ENCODE assay signal across 17 cellular contexts in genomic region chr1:221689138-221689537, GRCh38. TPM values are rescaled to one million over a fixed set of nuclear protein-coding genes. Genes with fewer than 3 reads are reported as not detected.
DNase-seq lines count a peak whose midpoint lies in the region; ATAC-seq, FAIRE-seq and TF ChIP-seq lines count a peak whose summit lies in the region.
"Had no signal": no experiment of that assay in that cellular context is flagged by ENCODE, and none has a peak within 500 bp of the region (broad histone marks: within the 10 kb centered on the region; RNA-seq: fewer than 3 reads in every experiment).

No MANE protein-coding gene starts in this region.

- peaks cover 0 to 6% (median 0%) of the 10 kb centered on the region in 4 donors for H3K9me3 ChIP-seq in esophagus muscularis mucosa
- H3K9me3 ChIP-seq: Caco-2, pancreas, SJCRH30 had no signal

- H3K27me3 ChIP-seq in bronchial epithelial cell (ENCODE audit: control insufficient read depth, insufficient read depth, low read length): no peaks in the 10 kb centered on the region
- no peaks in the 10 kb centered on the region for H3K27me3 ChIP-seq in esophagus muscularis mucosa
- H3K27me3 ChIP-seq: brain microvascular endothelial cell, pancreas, SJCRH30 had no signal

- ATAC-seq in activated CD8-positive, alpha-beta memory T cell treated with anti-CD3 and anti-CD28 coated beads, Interleukin-2, amount 10 ng/mL, durations not matched to agents 7 days and 5 days: peak; percentile 65
- peak; percentile 41 for ATAC-seq in stimulated activated naive CD8-positive, alpha-beta T cell treated with anti-CD3 and anti-CD28 coated beads, Interleukin-15, Interleukin-2, amounts not matched to agents 100 U/mL and 50 U/mL, for 24 hours
- ATAC-seq: pancreas had no signal

- CTCF ChIA-PET in activated CD8-positive, alpha-beta memory T cell treated with anti-CD3 and anti-CD28 coated beads, Interleukin-2, amount 10 ng/mL, durations not matched to agents 7 days and 5 days (lab: Charles Lee): interaction anchor here (1.1 to 1.3 kb wide), 2 partner anchors 10 to 320 kb away, joined by 3 to 4 read pairs; no protein-coding TSS in a partner anchor

- no peak overlapping the region for H3K4me3 Mint-ChIP-seq in activated CD8-positive, alpha-beta memory T cell treated with anti-CD3 and anti-CD28 coated beads, Interleukin-2, amount 10 ng/mL, durations not matched to agents 7 days and 5 days

- TF ChIP-seq EP300 in esophagus muscularis mucosa (IDR thresholded peaks at IDR 0.05): no peak

- peaks cover 2% of the 10 kb centered on the region for H3K9me3 Mint-ChIP-seq in activated CD8-positive, alpha-beta memory T cell treated with anti-CD3 and anti-CD28 coated beads, Interleukin-2, amount 10 ng/mL, durations not matched to agents 7 days and 5 days (ENCODE audit: low read depth)

- H3K4me1 ChIP-seq in esophagus muscularis mucosa: peaks cover 0 to 8% (median 4%) of the 10 kb centered on the region in 4 donors
- H3K4me1 ChIP-seq: Caco-2, pancreas had no signal

- peaks cover 8% of the 10 kb centered on the region for H3K36me3 Mint-ChIP-seq in activated CD8-positive, alpha-beta memory T cell treated with anti-CD3 and anti-CD28 coated beads, Interleukin-2, amount 10 ng/mL, durations not matched to agents 7 days and 5 days

- no peak for DNase-seq in activated CD8-positive, alpha-beta memory T cell treated with anti-CD3 and anti-CD28 coated beads, Interleukin-2, amount 10 ng/mL, durations not matched to agents 7 days and 5 days
- no peak for DNase-seq in activated CD8-positive, alpha-beta memory T cell treated with anti-CD3 and anti-CD28 coated beads, Interleukin-2, amount 50 U/mL, for 48 hours
- peak; percentile 91 for DNase-seq in NOMO-1 treated with DMSO at 0.1 percent for 48 hours (lab: John Stamatoyannopoulos, UW; ENCODE audit: unreplicated experiment)
- DNase-seq in bronchial epithelial cell (ENCODE audit: low read depth): peak; percentile 27
- DNase-seq in stimulated activated naive CD8-positive, alpha-beta T cell treated with anti-CD3 and anti-CD28 coated beads, Interleukin-15, Interleukin-2, amounts not matched to agents 100 U/mL and 50 U/mL, for 24 hours: no peak
- no peak for DNase-seq in GM19238 (ENCODE audit: insufficient read length, low spot score)
- DNase-seq in NCI-H345 (lab: John Stamatoyannopoulos, UW): no peak
- no peak for DNase-seq in esophagus muscularis mucosa (ENCODE audit: extremely low spot score)
- DNase-seq: activated naive CD4-positive, alpha-beta T cell treated with Interleukin-2 at 50 U/mL for 16 hours; brain microvascular endothelial cell; Caco-2; GF-D8; kidney glomerular epithelial cell; NCI-H146; NK-92 treated with Interleukin-12 subunit alpha and Interleukin-12 subunit beta, amount 100 ng/mL, for 24 hours; pancreas; SJCRH30 had no signal

- H3K36me3 ChIP-seq in bronchial epithelial cell (ENCODE audit: control insufficient read depth, insufficient read depth, low read length) (no peaks in the 10 kb centered on the region), esophagus muscularis mucosa (no peaks in the 10 kb centered on the region)
- H3K36me3 ChIP-seq: brain microvascular endothelial cell, pancreas, SJCRH30 had no signal

- FAIRE-seq in bronchial epithelial cell (lab: Jason Lieb, UNC): no peak
- FAIRE-seq: pancreas had no signal

- no peak overlapping the region for H3K4me3 ChIP-seq in bronchial epithelial cell (ENCODE audit: low read depth, low read length)
- no peak overlapping the region for H3K4me3 ChIP-seq in esophagus muscularis mucosa
- H3K4me3 ChIP-seq: pancreas, SJCRH30 had no signal

- 87% methylated on average over 3 of the region's 3 CpGs for WGBS in esophagus muscularis mucosa

- no peak for TF ChIP-seq POLR2A in esophagus muscularis mucosa (IDR thresholded peaks at IDR 0.05; ENCODE audit: low read depth)

- H3K27me3 Mint-ChIP-seq in activated CD8-positive, alpha-beta memory T cell treated with anti-CD3 and anti-CD28 coated beads, Interleukin-2, amount 10 ng/mL, durations not matched to agents 7 days and 5 days: no peaks in the 10 kb centered on the region

- H3K27ac ChIP-seq in esophagus muscularis mucosa (replicated peaks in 1 of 4): no peak overlapping the region
- H3K27ac ChIP-seq: brain microvascular endothelial cell, pancreas, SJCRH30 had no signal

- intact Hi-C loops in esophagus muscularis mucosa (cut with DNase I): no loop called here

- TF ChIP-seq CTCF in bronchial epithelial cell (IDR thresholded peaks at IDR 0.05; ENCODE audit: insufficient read depth, low read length, severe bottlenecking) (no peak), esophagus muscularis mucosa (IDR thresholded peaks at IDR 0.05) (no peak)

- peaks cover 39% of the 10 kb centered on the region for H3K4me1 Mint-ChIP-seq in activated CD8-positive, alpha-beta memory T cell treated with anti-CD3 and anti-CD28 coated beads, Interleukin-2, amount 10 ng/mL, durations not matched to agents 7 days and 5 days

- peak overlapping the region; percentile 78 for H3K27ac Mint-ChIP-seq in activated CD8-positive, alpha-beta memory T cell treated with anti-CD3 and anti-CD28 coated beads, Interleukin-2, amount 10 ng/mL, durations not matched to agents 7 days and 5 days

RNA-seq across cellular contexts. Expression of gene DUSP10, which starts 52.8 kb away (rescaled TPM):
- total RNA-seq in activated CD8-positive, alpha-beta memory T cell treated with anti-CD3 and anti-CD28 coated beads, Interleukin-2, amount 10 ng/mL, durations not matched to agents 7 days and 5 days: 10 to 100 TPM; 14.3 to 46.3 TPM
- total RNA-seq in bronchial epithelial cell (9.9 and 36.6 TPM in 2 replicates), esophagus muscularis mucosa (10 to 100 TPM in 2 of 4 donors, 1 to 10 TPM in 2; 5.5 to 13.1 (median 8.6) TPM)

Comparison
In these comparisons a context has a peak if more than half of its experiments do, and no peak if none do; other contexts are left out.
1. DNase-seq: peak in NOMO-1 treated with DMSO at 0.1 percent for 48 hours (single experiment) and bronchial epithelial cell (single experiment); none in activated CD8-positive, alpha-beta memory T cell treated with anti-CD3 and anti-CD28 coated beads, Interleukin-2, amount 10 ng/mL, durations not matched to agents 7 days and 5 days (single experiment), activated CD8-positive, alpha-beta memory T cell treated with anti-CD3 and anti-CD28 coated beads, Interleukin-2, amount 50 U/mL, for 48 hours (single experiment), stimulated activated naive CD8-positive, alpha-beta T cell treated with anti-CD3 and anti-CD28 coated beads, Interleukin-15, Interleukin-2, amounts not matched to agents 100 U/mL and 50 U/mL, for 24 hours (single experiment), GM19238 (single experiment), NCI-H345 (single experiment) and esophagus muscularis mucosa (single experiment).